In the genomic region with DNA sequence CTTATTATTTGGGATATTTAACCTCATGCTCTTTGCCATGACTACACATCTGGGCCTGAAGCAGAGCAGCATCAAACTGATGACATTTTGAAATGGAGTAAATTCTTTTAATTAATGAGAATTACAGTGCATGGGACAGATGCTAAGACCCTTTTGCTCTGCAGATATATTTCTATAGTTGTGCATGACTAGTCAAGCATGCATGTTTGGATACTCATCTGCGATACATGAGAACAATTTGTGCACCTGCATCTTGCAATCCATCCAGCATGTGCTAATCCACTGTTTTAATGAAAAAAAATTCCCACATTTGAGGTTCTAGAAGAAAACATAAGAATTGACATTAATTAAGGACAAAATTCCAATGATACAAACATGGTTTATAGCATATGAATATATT, we compare ENCODE assay signal across 18 cellular contexts.
DNase-seq lines count a peak whose midpoint lies in the region; ATAC-seq and TF ChIP-seq lines count a peak whose summit lies in the region.
"Had no signal": no experiment of that assay in that cellular context is flagged by ENCODE, and none has a peak within 500 bp of the region (broad histone marks: within the 10 kb centered on the region; RNA-seq: fewer than 3 reads in every experiment).

No MANE protein-coding gene starts in this region.

- peak overlapping the region; percentile 33 for H3K27ac ChIP-seq in CD4-positive, CD25-positive, alpha-beta regulatory T cell (ENCODE audit: insufficient read depth, low read length, poor library complexity, severe bottlenecking)
- H3K27ac ChIP-seq in DOHH2 (ENCODE audit: low read depth, low read length) (peak overlapping the region; percentile 55), Peyer's patch (peak overlapping the region in 3 of 4 donors; percentile 35 to 59 (median 36)), lower lobe of right lung (peak overlapping the region; percentile 75)
- H3K27ac ChIP-seq: SK-N-MC had no signal

- no peak for DNase-seq in CD4-positive, CD25-positive, alpha-beta regulatory T cell
- no peak for DNase-seq in Peyer's patch
- DNase-seq in lower lobe of right lung, result no peak
- DNase-seq: C1 segment of cervical spinal cord, COR-L47, DMS153, GF-D8, HCEC 1CT, NCI-H1930, NCI-H69, SHP77 had no signal

- H3K4me3 ChIP-seq in CD4-positive, CD25-positive, alpha-beta regulatory T cell (ENCODE audit: low read depth, low read length), result peak overlapping the region; percentile 58
- no peak overlapping the region for H3K4me3 ChIP-seq in DOHH2 (ENCODE audit: low read length)
- H3K4me3 ChIP-seq in Peyer's patch, result no peak overlapping the region
- H3K4me3 ChIP-seq in lower lobe of right lung, result no peak overlapping the region
- H3K4me3 ChIP-seq: GM23338, K562, SK-N-MC had no signal

- TF ChIP-seq CTCF in DOHH2 (IDR thresholded peaks at IDR 0.05; ENCODE audit: low read depth, low read length, poor library complexity, severe bottlenecking), result no peak
- TF ChIP-seq CTCF in Peyer's patch (IDR thresholded peaks at IDR 0.05), result no peak
- no peak for TF ChIP-seq CTCF in lower lobe of right lung (IDR thresholded peaks at IDR 0.05)

- no peaks in the 10 kb centered on the region for H3K27me3 ChIP-seq in CD4-positive, CD25-positive, alpha-beta regulatory T cell (ENCODE audit: control insufficient read depth, insufficient read depth, low read length)
- H3K27me3 ChIP-seq in DOHH2 (ENCODE audit: control insufficient read depth, low read length) (no peaks in the 10 kb centered on the region), Peyer's patch (no peaks in the 10 kb centered on the region), lower lobe of right lung (ENCODE audit: low read depth) (no peaks in the 10 kb centered on the region)

- H3K27ac Mint-ChIP-seq in CD4-positive, CD25-positive, alpha-beta regulatory T cell, result peak overlapping the region in 1 of 3 donors; percentile 81
- H3K27ac Mint-ChIP-seq: GM23338 had no signal

- peak overlapping the region; percentile 34 for H3K4me2 ChIP-seq in DOHH2 (ENCODE audit: low read length)
- H3K4me2 ChIP-seq: GM23338 had no signal

- no peaks in the 10 kb centered on the region for H4K20me1 ChIP-seq in DOHH2 (ENCODE audit: control insufficient read depth, insufficient read depth, low read depth, low read length)

- no peaks in the 10 kb centered on the region for H3K79me2 ChIP-seq in DOHH2 (ENCODE audit: control insufficient read depth, low read length)

- no peaks in the 10 kb centered on the region for H3K36me3 ChIP-seq in CD4-positive, CD25-positive, alpha-beta regulatory T cell (ENCODE audit: control insufficient read depth, insufficient read depth, low read length)
- H3K36me3 ChIP-seq in DOHH2 (ENCODE audit: control insufficient read depth, low read length) (no peaks in the 10 kb centered on the region), Peyer's patch (no peaks in the 10 kb centered on the region), lower lobe of right lung (no peaks in the 10 kb centered on the region)

- no peaks in the 10 kb centered on the region for H3K27me3 Mint-ChIP-seq in CD4-positive, CD25-positive, alpha-beta regulatory T cell

- peaks cover 4% of the 10 kb centered on the region for H3K36me3 Mint-ChIP-seq in CD4-positive, CD25-positive, alpha-beta regulatory T cell

- intact Hi-C loops in lower lobe of right lung (cut with DNase I), result no loop called here

- no peak for ATAC-seq in CD4-positive, CD25-positive, alpha-beta regulatory T cell (ENCODE audit: low read depth in 2 of 2)
- ATAC-seq in lower lobe of right lung, result no peak
- ATAC-seq in GM18511 (IDR thresholded peaks at IDR 0.05; ENCODE audit: unreplicated experiment), result no peak
- ATAC-seq in GM21576 (IDR thresholded peaks at IDR 0.05; ENCODE audit: unreplicated experiment), result no peak
- no peak for ATAC-seq in HG02884 (IDR thresholded peaks at IDR 0.05; ENCODE audit: unreplicated experiment)
- ATAC-seq: GM23338, K562 had no signal

- H3F3A ChIP-seq in DOHH2 (ENCODE audit: control insufficient read depth, insufficient read depth), result no peaks in the 10 kb centered on the region

- peaks cover 9 to 32% (median 22%) of the 10 kb centered on the region in 4 donors for H3K4me1 Mint-ChIP-seq in CD4-positive, CD25-positive, alpha-beta regulatory T cell
- H3K4me1 Mint-ChIP-seq: GM23338 had no signal

- TF ChIP-seq POLR2A in Peyer's patch (IDR thresholded peaks at IDR 0.05), result no peak

- no peak overlapping the region for H3K4me3 Mint-ChIP-seq in CD4-positive, CD25-positive, alpha-beta regulatory T cell
- H3K4me3 Mint-ChIP-seq: GM23338 had no signal

- H3K4me1 ChIP-seq in CD4-positive, CD25-positive, alpha-beta regulatory T cell (ENCODE audit: control insufficient read depth, insufficient read depth, low read length, poor library complexity, severe bottlenecking), result peaks cover 31% of the 10 kb centered on the region
- peaks cover 32% of the 10 kb centered on the region for H3K4me1 ChIP-seq in DOHH2 (ENCODE audit: control insufficient read depth, low read length)
- H3K4me1 ChIP-seq in Peyer's patch, result no peaks in the 10 kb centered on the region
- peaks cover 24% of the 10 kb centered on the region for H3K4me1 ChIP-seq in lower lobe of right lung

- H3K9me2 ChIP-seq in DOHH2 (replicated peaks; ENCODE audit: control insufficient read depth, low read length), result no peaks in the 10 kb centered on the region

- H3K9me3 ChIP-seq in CD4-positive, CD25-positive, alpha-beta regulatory T cell (ENCODE audit: control insufficient read depth in 2 of 2, low read length in 2 of 2), result peaks cover 5 to 16% of the 10 kb centered on the region in 2 experiments
- H3K9me3 ChIP-seq in DOHH2 (ENCODE audit: control insufficient read depth, insufficient read depth, low read length) (peaks cover 9% of the 10 kb centered on the region; the same call in 1 of the 2 replicates), Peyer's patch (peaks cover 0 to 7% (median 0%) of the 10 kb centered on the region in 4 donors), lower lobe of right lung (no peaks in the 10 kb centered on the region)

- peaks cover 0 to 4% (median 0%) of the 10 kb centered on the region in 7 donors for H3K9me3 Mint-ChIP-seq in CD4-positive, CD25-positive, alpha-beta regulatory T cell
- H3K9me3 Mint-ChIP-seq: GM23338 had no signal
